ENCODE assay signal across 18 cellular contexts in the genomic region with DNA sequence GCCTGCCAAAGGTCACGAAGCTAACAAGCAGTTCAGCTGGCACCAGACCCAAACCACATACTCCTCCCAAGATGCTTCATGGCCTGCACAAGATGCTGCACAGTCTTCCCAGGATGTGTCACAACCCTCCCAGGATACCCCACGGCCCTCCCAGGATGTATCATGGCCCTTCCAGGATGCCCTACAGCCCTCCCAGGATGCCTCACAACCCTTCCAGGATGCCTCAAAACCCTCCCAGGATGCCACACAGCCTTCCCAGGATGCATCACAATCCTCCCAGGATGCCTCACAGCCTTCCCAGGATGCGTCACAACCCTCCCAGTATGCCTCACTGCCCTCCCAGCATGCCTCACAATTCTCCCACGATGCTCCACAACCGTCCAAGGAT.
DNase-seq lines count a peak whose midpoint lies in the region; ATAC-seq and TF ChIP-seq lines count a peak whose summit lies in the region.
"Had no signal": no experiment of that assay in that cellular context is flagged by ENCODE, and none has a peak within 500 bp of the region (broad histone marks: within the 10 kb centered on the region; RNA-seq: fewer than 3 reads in every experiment).

No MANE protein-coding gene starts in this region.

- H4K20me1 ChIP-seq in SK-N-SH (ENCODE audit: insufficient read depth) = no peaks in the 10 kb centered on the region

- TF ChIP-seq RAD21 in SK-N-SH (IDR thresholded peaks at IDR 0.05; ENCODE audit: low read length) = no peak

- H3K27me3 ChIP-seq in SK-N-SH (ENCODE audit: insufficient read depth) (no peaks in the 10 kb centered on the region), thyroid gland (no peaks in the 10 kb centered on the region), lower lobe of right lung (ENCODE audit: low read depth) (no peaks in the 10 kb centered on the region)
- H3K27me3 ChIP-seq: stomach had no signal

- ATAC-seq in SK-N-SH treated with all-trans-retinoic acid at 6 μM for 48 hours (no peak), lower lobe of right lung (no peak)
- ATAC-seq: activated naive CD4-positive, alpha-beta T cell treated with anti-CD3 and anti-CD28 coated beads, Interleukin-2, amount 50 U/mL, for 72 hours; effector memory CD8-positive, alpha-beta T cell; mucosa of descending colon had no signal

- DNase-seq in SK-N-SH = no peak
- peak; percentile 84 for DNase-seq in RPMI7951 (ENCODE audit: low read depth)
- DNase-seq in fibroblast of the conjunctiva (ENCODE audit: low read depth) = peak; percentile 47
- DNase-seq in thyroid gland = peak; percentile 25 to 50
- DNase-seq in activated CD4-positive, alpha-beta T cell treated with anti-CD3 and anti-CD28 coated beads, Interleukin-2, amount 50 U/mL, for 1 hour = no peak
- no peak for DNase-seq in LoVo (ENCODE audit: low spot score)
- DNase-seq in lower lobe of right lung = no peak
- DNase-seq: activated CD8-positive, alpha-beta memory T cell treated with anti-CD3 and anti-CD28 coated beads, Interleukin-2, amount 50 U/mL, for 48 hours; CD8-positive, alpha-beta memory T cell; effector memory CD8-positive, alpha-beta T cell; islet precursor cell; NCI-H2171 treated with DMSO at 0.1 percent for 48 hours; NK-92 treated with Interleukin-12 subunit alpha and Interleukin-12 subunit beta, amount 100 ng/mL, for 24 hours; stomach had no signal

- no peak overlapping the region for H3K4me3 ChIP-seq in SK-N-SH (ENCODE audit: low read depth in 2 of 2, low read length in 1 of 2)
- H3K4me3 ChIP-seq in thyroid gland (replicated peaks in 1 of 3) = no peak overlapping the region
- H3K4me3 ChIP-seq in lower lobe of right lung = no peak overlapping the region
- H3K4me3 ChIP-seq: mucosa of descending colon, stomach had no signal

- no peaks in the 10 kb centered on the region for H3K9me2 ChIP-seq in SK-N-SH

- TF ChIP-seq CTCF in SK-N-SH (IDR thresholded peaks at IDR 0.05) (no peak), thyroid gland (IDR thresholded peaks at IDR 0.05) (no peak), lower lobe of right lung (IDR thresholded peaks at IDR 0.05) (no peak)

- no peak for TF ChIP-seq EP300 in SK-N-SH (IDR thresholded peaks at IDR 0.05; ENCODE audit: borderline replicate concordance in 1 of 2, low read depth in 1 of 2, low read length in 1 of 2)

- TF ChIP-seq POLR2A in thyroid gland (IDR thresholded peaks at IDR 0.05) = no peak

- no peaks in the 10 kb centered on the region for H3K79me2 ChIP-seq in SK-N-SH (ENCODE audit: insufficient read depth)

- no peak overlapping the region for H3K27ac ChIP-seq in SK-N-SH (ENCODE audit: low read depth in 2 of 2, low read length in 1 of 2)
- no peak overlapping the region for H3K27ac ChIP-seq in thyroid gland
- H3K27ac ChIP-seq in lower lobe of right lung = no peak overlapping the region
- H3K27ac ChIP-seq: 22Rv1, stomach had no signal

- 35% methylated on average over 5 of the region's 5 CpGs for WGBS in SK-N-SH (ENCODE audit: low lambda C conversion rate)
- 67 to 68% methylated on average over 5 of the region's 5 CpGs for WGBS in thyroid gland, 2 donors

- no peak overlapping the region for H3K4me2 ChIP-seq in SK-N-SH

- intact Hi-C loops in thyroid gland (cut with DNase I) = no loop called here
- intact Hi-C loops in lower lobe of right lung (cut with DNase I) = no loop called here

- POLR2A ChIA-PET in SK-N-SH (lab: Yijun Ruan, JAX) = no interaction called here

- no peaks in the 10 kb centered on the region for H3F3A ChIP-seq in SK-N-SH (replicated peaks; ENCODE audit: insufficient read depth)

- H2AFZ ChIP-seq in SK-N-SH (ENCODE audit: low read depth) = no peak overlapping the region

- H3K36me3 ChIP-seq in SK-N-SH (replicated peaks in 1 of 2; ENCODE audit: control insufficient read depth in 1 of 2, insufficient read depth in 2 of 2, low read length in 1 of 2) = no peaks in the 10 kb centered on the region
- no peaks in the 10 kb centered on the region for H3K36me3 ChIP-seq in thyroid gland
- no peaks in the 10 kb centered on the region for H3K36me3 ChIP-seq in lower lobe of right lung
- H3K36me3 ChIP-seq: stomach had no signal

- H3K4me1 ChIP-seq in SK-N-SH (ENCODE audit: control insufficient read depth in 1 of 2, insufficient read depth in 2 of 2, low read depth in 1 of 2, low read length in 1 of 2) = peaks cover 0 to 13% of the 10 kb centered on the region in 2 experiments; a peak in 2 of 4 replicates
- peaks cover 19 to 39% of the 10 kb centered on the region in 2 donors for H3K4me1 ChIP-seq in thyroid gland
- H3K4me1 ChIP-seq in lower lobe of right lung = peaks cover 8% of the 10 kb centered on the region

- H3K9me3 ChIP-seq in SK-N-SH (no peaks in the 10 kb centered on the region), thyroid gland (no peaks in the 10 kb centered on the region), lower lobe of right lung (no peaks in the 10 kb centered on the region)
- H3K9me3 ChIP-seq: mucosa of descending colon, stomach had no signal

- CTCF ChIA-PET in SK-N-SH (lab: Yijun Ruan, JAX) = no interaction called here

- no peak overlapping the region for H3K9ac ChIP-seq in SK-N-SH

TF ChIP-seq in SK-N-SH, 30 proteins besides CTCF, POLR2A, EP300 and RAD21:
- TF ChIP-seq RXRA (IDR thresholded peaks at IDR 0.05; ENCODE audit: borderline replicate concordance, low read depth) = peak; percentile 14; the same call in 1 of the 2 replicates
- TF ChIP-seq, protein P1, sequence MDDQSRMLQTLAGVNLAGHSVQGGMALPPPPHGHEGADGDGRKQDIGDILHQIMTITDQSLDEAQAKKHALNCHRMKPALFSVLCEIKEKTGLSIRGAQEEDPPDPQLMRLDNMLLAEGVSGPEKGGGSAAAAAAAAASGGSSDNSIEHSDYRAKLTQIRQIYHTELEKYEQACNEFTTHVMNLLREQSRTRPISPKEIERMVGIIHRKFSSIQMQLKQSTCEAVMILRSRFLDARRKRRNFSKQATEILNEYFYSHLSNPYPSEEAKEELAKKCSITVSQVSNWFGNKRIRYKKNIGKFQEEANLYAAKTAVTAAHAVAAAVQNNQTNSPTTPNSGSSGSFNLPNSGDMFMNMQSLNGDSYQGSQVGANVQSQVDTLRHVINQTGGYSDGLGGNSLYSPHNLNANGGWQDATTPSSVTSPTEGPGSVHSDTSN (IDR thresholded peaks at IDR 0.05) = no peak

TF ChIP-seq in SK-N-SH treated with all-trans-retinoic acid at 6 μM for 48 hours, 23 proteins besides CTCF, POLR2A, EP300 and RAD21:
- TF ChIP-seq ZFP3 (CRISPR knock-in tag; IDR thresholded peaks at IDR 0.05) (no peak), TOX (CRISPR knock-in tag; IDR thresholded peaks at IDR 0.05; ENCODE audit: borderline replicate concordance) (no peak), ISL1 (CRISPR knock-in tag; IDR thresholded peaks at IDR 0.05) (no peak), ESRRG (CRISPR knock-in tag; IDR thresholded peaks at IDR 0.05) (no peak), ZNF8 (CRISPR knock-in tag; IDR thresholded peaks at IDR 0.05) (no peak)
- TF ChIP-seq, protein P2, sequence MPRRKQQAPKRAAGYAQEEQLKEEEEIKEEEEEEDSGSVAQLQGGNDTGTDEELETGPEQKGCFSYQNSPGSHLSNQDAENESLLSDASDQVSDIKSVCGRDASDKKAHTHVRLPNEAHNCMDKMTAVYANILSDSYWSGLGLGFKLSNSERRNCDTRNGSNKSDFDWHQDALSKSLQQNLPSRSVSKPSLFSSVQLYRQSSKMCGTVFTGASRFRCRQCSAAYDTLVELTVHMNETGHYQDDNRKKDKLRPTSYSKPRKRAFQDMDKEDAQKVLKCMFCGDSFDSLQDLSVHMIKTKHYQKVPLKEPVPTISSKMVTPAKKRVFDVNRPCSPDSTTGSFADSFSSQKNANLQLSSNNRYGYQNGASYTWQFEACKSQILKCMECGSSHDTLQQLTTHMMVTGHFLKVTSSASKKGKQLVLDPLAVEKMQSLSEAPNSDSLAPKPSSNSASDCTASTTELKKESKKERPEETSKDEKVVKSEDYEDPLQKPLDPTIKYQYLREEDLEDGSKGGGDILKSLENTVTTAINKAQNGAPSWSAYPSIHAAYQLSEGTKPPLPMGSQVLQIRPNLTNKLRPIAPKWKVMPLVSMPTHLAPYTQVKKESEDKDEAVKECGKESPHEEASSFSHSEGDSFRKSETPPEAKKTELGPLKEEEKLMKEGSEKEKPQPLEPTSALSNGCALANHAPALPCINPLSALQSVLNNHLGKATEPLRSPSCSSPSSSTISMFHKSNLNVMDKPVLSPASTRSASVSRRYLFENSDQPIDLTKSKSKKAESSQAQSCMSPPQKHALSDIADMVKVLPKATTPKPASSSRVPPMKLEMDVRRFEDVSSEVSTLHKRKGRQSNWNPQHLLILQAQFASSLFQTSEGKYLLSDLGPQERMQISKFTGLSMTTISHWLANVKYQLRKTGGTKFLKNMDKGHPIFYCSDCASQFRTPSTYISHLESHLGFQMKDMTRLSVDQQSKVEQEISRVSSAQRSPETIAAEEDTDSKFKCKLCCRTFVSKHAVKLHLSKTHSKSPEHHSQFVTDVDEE (CRISPR knock-in tag; IDR thresholded peaks at IDR 0.05) = no peak
- TF ChIP-seq, protein P3, sequence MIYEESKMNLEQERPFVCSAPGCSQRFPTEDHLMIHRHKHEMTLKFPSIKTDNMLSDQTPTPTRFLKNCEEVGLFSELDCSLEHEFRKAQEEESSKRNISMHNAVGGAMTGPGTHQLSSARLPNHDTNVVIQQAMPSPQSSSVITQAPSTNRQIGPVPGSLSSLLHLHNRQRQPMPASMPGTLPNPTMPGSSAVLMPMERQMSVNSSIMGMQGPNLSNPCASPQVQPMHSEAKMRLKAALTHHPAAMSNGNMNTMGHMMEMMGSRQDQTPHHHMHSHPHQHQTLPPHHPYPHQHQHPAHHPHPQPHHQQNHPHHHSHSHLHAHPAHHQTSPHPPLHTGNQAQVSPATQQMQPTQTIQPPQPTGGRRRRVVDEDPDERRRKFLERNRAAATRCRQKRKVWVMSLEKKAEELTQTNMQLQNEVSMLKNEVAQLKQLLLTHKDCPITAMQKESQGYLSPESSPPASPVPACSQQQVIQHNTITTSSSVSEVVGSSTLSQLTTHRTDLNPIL (CRISPR knock-in tag; IDR thresholded peaks at IDR 0.05; ENCODE audit: low read depth) = no peak

Comparison
In these comparisons a context has a peak if more than half of its experiments do, and no peak if none do; other contexts are left out.
1. DNase-seq: peak in RPMI7951 (single experiment), fibroblast of the conjunctiva (single experiment) and thyroid gland (2 of 2); none in SK-N-SH (single experiment), activated CD4-positive, alpha-beta T cell treated with anti-CD3 and anti-CD28 coated beads, Interleukin-2, amount 50 U/mL, for 1 hour (single experiment), LoVo (single experiment) and lower lobe of right lung (single experiment).